Comparison of ENCODE assay signal across 27 cellular contexts in genomic region chr2:97670471-97670870, GRCh38. TPM values are rescaled to one million over a fixed set of nuclear protein-coding genes. Genes with fewer than 3 reads are reported as not detected.
"Had no signal": no experiment of that assay in that cellular context is flagged by ENCODE, and none has a peak within 500 bp of the region (broad histone marks: within the 10 kb centered on the region; RNA-seq: fewer than 3 reads in every experiment).

No MANE protein-coding gene starts in this region.

- H3K4me1 ChIP-seq: colonic mucosa, esophagus muscularis mucosa, esophagus squamous epithelium, foreskin keratinocyte, gastrocnemius medialis, gastroesophageal sphincter, heart left ventricle had no signal

- H3K9me3 ChIP-seq: colonic mucosa, esophagus muscularis mucosa, esophagus squamous epithelium, gastrocnemius medialis, gastroesophageal sphincter, heart left ventricle had no signal

- H3K4me3 ChIP-seq: colonic mucosa, coronary artery, dorsolateral prefrontal cortex, esophagus muscularis mucosa, esophagus squamous epithelium, gastrocnemius medialis, gastroesophageal sphincter, heart left ventricle had no signal

- H3K4me3 Mint-ChIP-seq: dendritic cell treated with granulocyte-macrophage colony-stimulating factor and Interleukin-4, amounts not matched to agents 40 ng/mL and 50 ng/mL, for 4 days; effector memory CD8-positive, alpha-beta T cell; endodermal cell had no signal

- H3K36me3 ChIP-seq: colonic mucosa, esophagus squamous epithelium, gastroesophageal sphincter had no signal

- DNase-seq: colonic mucosa; cortex of kidney; dermis blood vessel endothelial cell; dorsolateral prefrontal cortex; effector CD4-positive, alpha-beta T cell; effector CD8-positive, alpha-beta T cell; effector memory CD4-positive, alpha-beta T cell; effector memory CD8-positive, alpha-beta T cell; endodermal cell; erythroblast; esophagus squamous epithelium; foreskin fibroblast; foreskin keratinocyte; foreskin melanocyte; gastrocnemius medialis; glutamatergic neuron; head of caudate nucleus; heart left ventricle had no signal

- H3K27ac Mint-ChIP-seq: dendritic cell treated with granulocyte-macrophage colony-stimulating factor and Interleukin-4, amounts not matched to agents 40 ng/mL and 50 ng/mL, for 4 days; effector memory CD8-positive, alpha-beta T cell; endodermal cell had no signal

- H3K27me3 Mint-ChIP-seq: dendritic cell treated with granulocyte-macrophage colony-stimulating factor and Interleukin-4, amounts not matched to agents 40 ng/mL and 50 ng/mL, for 4 days had no signal

- H3K27ac ChIP-seq: colonic mucosa, coronary artery, dorsolateral prefrontal cortex, epithelial cell of prostate, esophagus muscularis mucosa, esophagus squamous epithelium, foreskin keratinocyte, gastrocnemius medialis, gastroesophageal sphincter, heart left ventricle had no signal

- H3K27me3 ChIP-seq: colonic mucosa, dorsolateral prefrontal cortex, esophagus muscularis mucosa, esophagus squamous epithelium, foreskin keratinocyte, gastrocnemius medialis, gastroesophageal sphincter, heart left ventricle had no signal

- H3K9me3 Mint-ChIP-seq: dendritic cell treated with granulocyte-macrophage colony-stimulating factor and Interleukin-4, amounts not matched to agents 40 ng/mL and 50 ng/mL, for 4 days; effector memory CD8-positive, alpha-beta T cell; endodermal cell had no signal

RNA-seq across cellular contexts. Expression of gene ZAP70, which starts 42.9 kb away (rescaled TPM):
- total RNA-seq: dermis blood vessel endothelial cell, endothelial cell of umbilical vein, epithelial cell of proximal tubule, fibroblast of lung, fibroblast of villous mesenchyme, foreskin keratinocyte had no signal
- polyA plus RNA-seq: fibroblast of lung had no signal
